1 cellular context compared by ENCODE assay signal in genomic region chr11:45919276-45919675, GRCh38.
TF ChIP-seq lines count a peak whose summit lies in the region.

No MANE protein-coding gene starts in this region.

TF ChIP-seq in A549, 52 proteins besides CTCF, POLR2A, EP300 and RAD21 (continued from another document):
- no peak for TF ChIP-seq GATA3 (IDR thresholded peaks at IDR 0.05; ENCODE audit: borderline replicate concordance)
